Comparison of ENCODE assay signal across 8 cellular contexts in genomic region chr2:174699993-174700766, GRCh38.
DNase-seq lines count a peak whose midpoint lies in the region; ATAC-seq and TF ChIP-seq lines count a peak whose summit lies in the region.

No MANE protein-coding gene starts in this region.

- no peaks in the 10 kb centered on the region for H3F3A ChIP-seq in neural progenitor cell (ENCODE audit: low read depth)

- DNase-seq in COR-L47 (lab: John Stamatoyannopoulos, UW) (peak; percentile 13), NB4 (ENCODE audit: low read depth) (peak; percentile 75), T-helper 17 cell (no peak), fibroblast of lung (ENCODE audit: low read depth in 2 of 2) (peak; percentile 37 to 73), neural progenitor cell (ENCODE audit: low spot score) (peak; percentile 49)

- H3K27me3 ChIP-seq in fibroblast of lung (ENCODE audit: control insufficient read depth, insufficient read depth, low read length) (peaks cover 14% of the 10 kb centered on the region), neural progenitor cell (no peaks in the 10 kb centered on the region)

- TF ChIP-seq POLR2A in NB4 (IDR thresholded peaks at IDR 0.05; ENCODE audit: extremely low read depth, insufficient read length) = no peak

- no peaks in the 10 kb centered on the region for H3K36me3 ChIP-seq in fibroblast of lung (ENCODE audit: control insufficient read depth, insufficient read depth, low read length)
- H3K36me3 ChIP-seq in neural progenitor cell = no peaks in the 10 kb centered on the region

- H3K9me3 Mint-ChIP-seq in neural progenitor cell = no peaks in the 10 kb centered on the region

- H3K4me1 ChIP-seq in fibroblast of lung (ENCODE audit: control insufficient read depth, extremely low read depth, insufficient read depth, low read length) (no peaks in the 10 kb centered on the region), neural progenitor cell (no peaks in the 10 kb centered on the region)

- ATAC-seq in GM18868 (IDR thresholded peaks at IDR 0.05; ENCODE audit: unreplicated experiment) (peak; percentile 53), T-helper 17 cell (peak; percentile 80), HG03095 (IDR thresholded peaks at IDR 0.05; ENCODE audit: unreplicated experiment) (no peak), GM21528 (IDR thresholded peaks at IDR 0.05; ENCODE audit: low FRiP score, unreplicated experiment) (no peak)

- no peak overlapping the region for H2AFZ ChIP-seq in fibroblast of lung (ENCODE audit: low read length)
- H2AFZ ChIP-seq in neural progenitor cell (replicated peaks) = no peak overlapping the region

- no peak overlapping the region for H3K27ac Mint-ChIP-seq in T-helper 17 cell
- H3K27ac Mint-ChIP-seq in neural progenitor cell = no peak overlapping the region

- H3K4me2 ChIP-seq in fibroblast of lung (ENCODE audit: extremely low read depth, insufficient read depth, low read length) (no peak overlapping the region), neural progenitor cell (no peak overlapping the region)

- H3K4me1 Mint-ChIP-seq in T-helper 17 cell (peaks cover 4% of the 10 kb centered on the region), neural progenitor cell (no peaks in the 10 kb centered on the region)

- no peak overlapping the region for H3K4me3 ChIP-seq in NB4 (ENCODE audit: low read depth, low read length)
- H3K4me3 ChIP-seq in fibroblast of lung (replicated peaks in 1 of 4; ENCODE audit: control extremely low read depth in 1 of 4, insufficient read depth in 1 of 4, low read depth in 3 of 4, low read length in 4 of 4) = no peak overlapping the region
- H3K4me3 ChIP-seq in neural progenitor cell = no peak overlapping the region

- H3K4me3 Mint-ChIP-seq in T-helper 17 cell (no peak overlapping the region), neural progenitor cell (no peak overlapping the region)

- no peaks in the 10 kb centered on the region for H3K79me2 ChIP-seq in fibroblast of lung (ENCODE audit: control insufficient read depth, insufficient read depth, low read length)
- H3K79me2 ChIP-seq in neural progenitor cell (ENCODE audit: low read depth) = no peaks in the 10 kb centered on the region

- no peaks in the 10 kb centered on the region for H3K9me3 ChIP-seq in T-helper 17 cell (ENCODE audit: control insufficient read depth, low read length, poor library complexity, severe bottlenecking)
- no peaks in the 10 kb centered on the region for H3K9me3 ChIP-seq in fibroblast of lung (ENCODE audit: control insufficient read depth, insufficient read depth, low read depth, low read length)
- no peaks in the 10 kb centered on the region for H3K9me3 ChIP-seq in neural progenitor cell (ENCODE audit: low read depth)

- H3K36me3 Mint-ChIP-seq in T-helper 17 cell (ENCODE audit: low read depth) (no peaks in the 10 kb centered on the region), neural progenitor cell (no peaks in the 10 kb centered on the region)

- H3K27me3 Mint-ChIP-seq in T-helper 17 cell (peaks cover 5% of the 10 kb centered on the region), neural progenitor cell (ENCODE audit: insufficient read depth, low read depth) (peaks cover 2% of the 10 kb centered on the region)

- H4K20me1 ChIP-seq in fibroblast of lung (ENCODE audit: control insufficient read depth, extremely low read depth, insufficient read depth, low read length) (no peaks in the 10 kb centered on the region), neural progenitor cell (ENCODE audit: low read depth) (no peaks in the 10 kb centered on the region)

- H3K9ac ChIP-seq in fibroblast of lung (ENCODE audit: insufficient read depth, low read length) = no peak overlapping the region
- no peak overlapping the region for H3K9ac ChIP-seq in neural progenitor cell

- H3K27ac ChIP-seq in fibroblast of lung (ENCODE audit: insufficient read depth, low read length) (no peak overlapping the region), neural progenitor cell (no peak overlapping the region)

- peak; percentile 48 for TF ChIP-seq CTCF in NB4 (IDR thresholded peaks at IDR 0.05; ENCODE audit: low read depth, low read length)
- peak; percentile 48 to 60 for TF ChIP-seq CTCF in fibroblast of lung (conservative IDR thresholded peaks at IDR 0.05 in 1 of 2, IDR thresholded peaks at IDR 0.05 in 1 of 2; ENCODE audit: low read depth in 1 of 2, low read length in 2 of 2)
- peak; percentile 84 for TF ChIP-seq CTCF in neural progenitor cell (IDR thresholded peaks at IDR 0.05)

Comparison
In these comparisons a context has a peak if more than half of its experiments do, and no peak if none do; other contexts are left out.
1. DNase-seq: peak in COR-L47 (single experiment), NB4 (single experiment), fibroblast of lung (2 of 2) and neural progenitor cell (single experiment); none in T-helper 17 cell (0 of 3).
2. ATAC-seq: peak in GM18868 (single experiment) and T-helper 17 cell (single experiment); none in HG03095 (single experiment) and GM21528 (single experiment).
3. Peak in every context shown above with its lines, with median percentiles within 50 percentile points of each other: CTCF ChIP-seq.